10 cellular contexts compared by ENCODE assay signal in genomic region chr22:26893034-26893710, GRCh38.
A peak's percentile ranks its signal among the peaks of the same experiment; 100 is the strongest.
DNase-seq lines count a peak whose midpoint lies in the region; ATAC-seq, FAIRE-seq and TF ChIP-seq lines count a peak whose summit lies in the region.
"Had no signal": no experiment of that assay in that cellular context is flagged by ENCODE, and none has a peak within 500 bp of the region (broad histone marks: within the 10 kb centered on the region; RNA-seq: fewer than 3 reads in every experiment).

No MANE protein-coding gene starts in this region.

- intact Hi-C loops in aorta (cut with DNase I), result loop anchor here in 1 of 2 donors (10.0 kb wide), 1 partner anchor 352 kb away; no protein-coding TSS in a partner anchor

- no peak for FAIRE-seq in H54 (lab: Jason Lieb, UNC)

- peak; percentile 51 to 71 for DNase-seq in SHP77 (lab: John Stamatoyannopoulos, UW)
- DNase-seq in SHP77 treated with DMSO at 0.1 percent for 48 hours (lab: John Stamatoyannopoulos, UW), result no peak
- peak; percentile 37 for DNase-seq in NCI-H510A (lab: John Stamatoyannopoulos, UW)
- peak; percentile 33 for DNase-seq in iPS-NIHi7 (ENCODE audit: extremely low spot score)
- DNase-seq in aorta, result peak in 1 of 2 donors; percentile 59
- DNase-seq in inferior parietal cortex (ENCODE audit: extremely low spot score), result no peak
- DNase-seq in H54 (ENCODE audit: insufficient read length, low spot score), result no peak
- no peak for DNase-seq in pons (ENCODE audit: low spot score)
- DNase-seq: activated effector memory CD4-positive, alpha-beta T cell treated with Interleukin-2 at 50 U/mL for 16 hours; stimulated activated naive CD4-positive, alpha-beta T cell had no signal

- no peak for ATAC-seq in aorta (ENCODE audit: low FRiP score)

- peak overlapping the region; percentile 85 to 94 for H3K27ac ChIP-seq in aorta (ENCODE audit: low read depth in 1 of 2, low read length in 2 of 2)

- no peaks in the 10 kb centered on the region for H3K36me3 ChIP-seq in aorta (ENCODE audit: control insufficient read depth in 1 of 2, insufficient read depth in 2 of 2, low read length in 1 of 2)

- H3K9me3 ChIP-seq in aorta (ENCODE audit: control insufficient read depth, low read length), result no peaks in the 10 kb centered on the region

- WGBS in aorta, 2 donors, result 60 to 68% methylated on average over 16 of the region's 16 CpGs

- no peak overlapping the region for H3K4me3 ChIP-seq in aorta (ENCODE audit: low read length in 2 of 2)

- no peaks in the 10 kb centered on the region for H3K27me3 ChIP-seq in aorta (ENCODE audit: control insufficient read depth in 1 of 2, insufficient read depth in 2 of 2, low read length in 1 of 2)

- TF ChIP-seq POLR2A in H54 (IDR thresholded peaks at IDR 0.05; ENCODE audit: low read depth, low read length), result no peak

- peaks cover 2 to 10% of the 10 kb centered on the region in 2 donors for H3K4me1 ChIP-seq in aorta (ENCODE audit: control insufficient read depth in 1 of 2, insufficient read depth in 2 of 2, low read length in 2 of 2)

Comparison
In these comparisons a context has a peak if more than half of its experiments do, and no peak if none do; other contexts are left out.
1. DNase-seq: peak in SHP77 (2 of 2), NCI-H510A (single experiment) and iPS-NIHi7 (single experiment); none in SHP77 treated with DMSO at 0.1 percent for 48 hours (single experiment), inferior parietal cortex (single experiment), H54 (single experiment) and pons (single experiment).